17 cellular contexts compared by ENCODE assay signal in genomic region chr1:180029524-180030130, GRCh38.
DNase-seq lines count a peak whose midpoint lies in the region; ATAC-seq and TF ChIP-seq lines count a peak whose summit lies in the region.
"Had no signal": no experiment of that assay in that cellular context is flagged by ENCODE, and none has a peak within 500 bp of the region (broad histone marks: within the 10 kb centered on the region; RNA-seq: fewer than 3 reads in every experiment).

No MANE protein-coding gene starts in this region.

- H3K4me3 ChIP-seq in CD4-positive, CD25-positive, alpha-beta regulatory T cell (ENCODE audit: low read depth, low read length), result no peak overlapping the region
- no peak overlapping the region for H3K4me3 ChIP-seq in coronary artery
- H3K4me3 ChIP-seq: A549 had no signal

- H3K9me3 Mint-ChIP-seq in CD4-positive, CD25-positive, alpha-beta regulatory T cell, result no peaks in the 10 kb centered on the region
- no peaks in the 10 kb centered on the region for H3K9me3 Mint-ChIP-seq in central memory CD8-positive, alpha-beta T cell
- H3K9me3 Mint-ChIP-seq in nephron progenitor cell, result no peaks in the 10 kb centered on the region
- H3K9me3 Mint-ChIP-seq: CD4-positive, alpha-beta memory T cell had no signal

- no peak for TF ChIP-seq CTCF in nephron progenitor cell (IDR thresholded peaks at IDR 0.05)
- TF ChIP-seq CTCF in coronary artery (IDR thresholded peaks at IDR 0.05), result no peak

- peaks cover 5 to 16% (median 6%) of the 10 kb centered on the region in 4 donors for H3K4me1 Mint-ChIP-seq in CD4-positive, CD25-positive, alpha-beta regulatory T cell
- H3K4me1 Mint-ChIP-seq in central memory CD8-positive, alpha-beta T cell, result no peaks in the 10 kb centered on the region
- H3K4me1 Mint-ChIP-seq in nephron progenitor cell, result no peaks in the 10 kb centered on the region

- H3K27me3 Mint-ChIP-seq in CD4-positive, CD25-positive, alpha-beta regulatory T cell, result no peaks in the 10 kb centered on the region
- H3K27me3 Mint-ChIP-seq in central memory CD8-positive, alpha-beta T cell, result no peaks in the 10 kb centered on the region
- H3K27me3 Mint-ChIP-seq in nephron progenitor cell (ENCODE audit: low read depth, poor library complexity), result no peaks in the 10 kb centered on the region
- H3K27me3 Mint-ChIP-seq: CD4-positive, alpha-beta memory T cell had no signal

- no peak for DNase-seq in CD4-positive, CD25-positive, alpha-beta regulatory T cell
- DNase-seq in HCEC 1CT, result peak; percentile 9
- DNase-seq in central memory CD8-positive, alpha-beta T cell (ENCODE audit: low spot score in 2 of 2), result no peak
- no peak for DNase-seq in nephron progenitor cell
- DNase-seq in stimulated activated naive CD4-positive, alpha-beta T cell treated with Interleukin-2 at 50 U/mL for 16 hours (lab: John Stamatoyannopoulos, UW), result no peak
- DNase-seq in coronary artery (ENCODE audit: low spot score), result no peak
- DNase-seq: CD4-positive, alpha-beta memory T cell; MV-4-11; NCI-H1694 treated with DMSO at 0.1 percent for 48 hours; NCI-H510A; NCI-H748 treated with DMSO at 0.1 percent for 48 hours; NK-92 treated with Interleukin-12 subunit alpha and Interleukin-12 subunit beta, amount 100 ng/mL, for 24 hours; Right ventricle myocardium superior had no signal

- H3K9me3 ChIP-seq in CD4-positive, CD25-positive, alpha-beta regulatory T cell (ENCODE audit: control insufficient read depth in 2 of 2, low read length in 2 of 2), result no peaks in the 10 kb centered on the region
- H3K9me3 ChIP-seq: A549 had no signal

- no peaks in the 10 kb centered on the region for H3K27me3 ChIP-seq in CD4-positive, CD25-positive, alpha-beta regulatory T cell (ENCODE audit: control insufficient read depth, insufficient read depth, low read length)

- H3K27ac ChIP-seq in CD4-positive, CD25-positive, alpha-beta regulatory T cell (ENCODE audit: insufficient read depth, low read length, poor library complexity, severe bottlenecking), result no peak overlapping the region
- no peak overlapping the region for H3K27ac ChIP-seq in coronary artery
- H3K27ac ChIP-seq: A549, KMS-11 had no signal

- peaks cover 34% of the 10 kb centered on the region for H3K36me3 Mint-ChIP-seq in CD4-positive, CD25-positive, alpha-beta regulatory T cell
- peaks cover 32% of the 10 kb centered on the region for H3K36me3 Mint-ChIP-seq in central memory CD8-positive, alpha-beta T cell (ENCODE audit: insufficient read depth)
- peaks cover 34% of the 10 kb centered on the region for H3K36me3 Mint-ChIP-seq in nephron progenitor cell (ENCODE audit: low read depth)

- no peak for ATAC-seq in CD4-positive, CD25-positive, alpha-beta regulatory T cell (ENCODE audit: low read depth in 2 of 2)
- no peak for ATAC-seq in central memory CD8-positive, alpha-beta T cell (replicated peaks; ENCODE audit: extremely low read depth, poor library complexity, severe bottlenecking)
- ATAC-seq in HG02571 (IDR thresholded peaks at IDR 0.05; ENCODE audit: unreplicated experiment) (no peak), HG03159 (IDR thresholded peaks at IDR 0.05; ENCODE audit: unreplicated experiment) (no peak)
- ATAC-seq: A549 had no signal

- peak overlapping the region in 2 of 3 donors; percentile 2 to 17 for H3K27ac Mint-ChIP-seq in CD4-positive, CD25-positive, alpha-beta regulatory T cell
- peak overlapping the region; percentile 5 for H3K27ac Mint-ChIP-seq in central memory CD8-positive, alpha-beta T cell (ENCODE audit: low read depth)
- H3K27ac Mint-ChIP-seq in nephron progenitor cell, result peak overlapping the region; percentile 6

- H3K4me3 Mint-ChIP-seq in CD4-positive, CD25-positive, alpha-beta regulatory T cell, result no peak overlapping the region
- no peak overlapping the region for H3K4me3 Mint-ChIP-seq in central memory CD8-positive, alpha-beta T cell
- H3K4me3 Mint-ChIP-seq in nephron progenitor cell, result no peak overlapping the region
- H3K4me3 Mint-ChIP-seq: CD4-positive, alpha-beta memory T cell had no signal

- H3K36me3 ChIP-seq in CD4-positive, CD25-positive, alpha-beta regulatory T cell (ENCODE audit: control insufficient read depth, insufficient read depth, low read length), result peaks cover 61% of the 10 kb centered on the region

- H3K4me1 ChIP-seq in CD4-positive, CD25-positive, alpha-beta regulatory T cell (ENCODE audit: control insufficient read depth, insufficient read depth, low read length, poor library complexity, severe bottlenecking), result no peaks in the 10 kb centered on the region
